In the genomic region with DNA sequence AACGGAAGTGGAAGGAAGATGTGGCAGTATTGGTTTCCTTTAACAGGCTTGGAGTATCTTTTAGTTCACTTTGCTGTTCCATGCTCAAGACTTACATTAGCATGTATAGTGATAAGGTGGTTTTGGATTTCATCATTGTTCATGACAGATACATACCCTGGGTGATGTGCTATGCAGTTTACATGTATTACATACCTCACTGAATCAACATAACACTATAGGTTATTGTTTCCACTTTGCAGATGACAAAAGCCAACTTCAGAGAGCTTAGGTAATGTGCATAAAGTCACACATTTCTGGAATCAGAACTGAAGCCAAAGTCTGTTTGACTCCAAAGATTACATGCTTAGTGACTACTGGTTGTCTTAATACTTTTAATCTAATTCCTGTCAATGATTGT, we compare ENCODE assay signal across 18 cellular contexts. TPM values are rescaled to one million over a fixed set of nuclear protein-coding genes. Genes with fewer than 3 reads are reported as not detected.
DNase-seq lines count a peak whose midpoint lies in the region; ATAC-seq and TF ChIP-seq lines count a peak whose summit lies in the region.
"Had no signal": no experiment of that assay in that cellular context is flagged by ENCODE, and none has a peak within 500 bp of the region (broad histone marks: within the 10 kb centered on the region; RNA-seq: fewer than 3 reads in every experiment).

No MANE protein-coding gene starts in this region.

- H3K9ac ChIP-seq in colonic mucosa (ENCODE audit: low read depth in 2 of 2, low read length in 2 of 2): no peak overlapping the region
- H3K9ac ChIP-seq: KMS-11 had no signal

- H3K36me3 ChIP-seq in colonic mucosa: peaks cover 5% of the 10 kb centered on the region

- ATAC-seq in HG03354 (IDR thresholded peaks at IDR 0.05; ENCODE audit: poor library complexity, severe bottlenecking, unreplicated experiment) (peak; percentile 67), GM21390 (IDR thresholded peaks at IDR 0.05; ENCODE audit: unreplicated experiment) (no peak), GM21526 (IDR thresholded peaks at IDR 0.05; ENCODE audit: low FRiP score, unreplicated experiment) (no peak)

- no peaks in the 10 kb centered on the region for H3K27me3 Mint-ChIP-seq in activated naive CD4-positive, alpha-beta T cell treated with anti-CD3 and anti-CD28 coated beads, Interleukin-2, amount 50 U/mL, for 24 hours
- no peaks in the 10 kb centered on the region for H3K27me3 Mint-ChIP-seq in activated naive CD8-positive, alpha-beta T cell treated with anti-CD3 and anti-CD28 coated beads for 36 hours
- H3K27me3 Mint-ChIP-seq in stimulated activated naive CD8-positive, alpha-beta T cell treated with anti-CD3 and anti-CD28 coated beads, Interleukin-15, Interleukin-2, amounts not matched to agents 100 ng/mL and 50 ng/mL, for 24 hours: no peaks in the 10 kb centered on the region

- H3K9me3 ChIP-seq in colonic mucosa: no peaks in the 10 kb centered on the region
- H3K9me3 ChIP-seq: tibial nerve had no signal

- H3K4me3 Mint-ChIP-seq in activated naive CD4-positive, alpha-beta T cell treated with anti-CD3 and anti-CD28 coated beads, Interleukin-2, amount 50 U/mL, for 24 hours: peak overlapping the region; percentile 47
- H3K4me3 Mint-ChIP-seq in activated naive CD8-positive, alpha-beta T cell treated with anti-CD3 and anti-CD28 coated beads for 36 hours: peak overlapping the region; percentile 7
- no peak overlapping the region for H3K4me3 Mint-ChIP-seq in stimulated activated naive CD8-positive, alpha-beta T cell treated with anti-CD3 and anti-CD28 coated beads, Interleukin-15, Interleukin-2, amounts not matched to agents 100 ng/mL and 50 ng/mL, for 24 hours
- H3K4me3 Mint-ChIP-seq: HFFc6 had no signal

- no peak for TF ChIP-seq CTCF in colonic mucosa (IDR thresholded peaks at IDR 0.05)

- intact Hi-C loops in colonic mucosa (cut with DNase I): no loop called here

- H3K4me1 Mint-ChIP-seq in activated naive CD4-positive, alpha-beta T cell treated with anti-CD3 and anti-CD28 coated beads, Interleukin-2, amount 50 U/mL, for 24 hours: peaks cover 64% of the 10 kb centered on the region
- peaks cover 44% of the 10 kb centered on the region for H3K4me1 Mint-ChIP-seq in activated naive CD8-positive, alpha-beta T cell treated with anti-CD3 and anti-CD28 coated beads for 36 hours
- peaks cover 35% of the 10 kb centered on the region for H3K4me1 Mint-ChIP-seq in stimulated activated naive CD8-positive, alpha-beta T cell treated with anti-CD3 and anti-CD28 coated beads, Interleukin-15, Interleukin-2, amounts not matched to agents 100 ng/mL and 50 ng/mL, for 24 hours (ENCODE audit: low read depth)

- H3K27me3 ChIP-seq in colonic mucosa: no peaks in the 10 kb centered on the region
- H3K27me3 ChIP-seq: tibial nerve had no signal

- DNase-seq in activated naive CD4-positive, alpha-beta T cell treated with anti-CD3 and anti-CD28 coated beads, Interleukin-2, amount 50 U/mL, for 16 hours: no peak
- DNase-seq in activated naive CD8-positive, alpha-beta T cell treated with anti-CD3 and anti-CD28 coated beads for 36 hours: no peak
- no peak for DNase-seq in colonic mucosa
- DNase-seq: Calu3, foreskin fibroblast, GDM1, HFFc6, NCI-H1436 treated with DMSO at 0.1 percent for 48 hours, NCI-H2227 treated with DMSO at 0.1 percent for 48 hours had no signal

- H3K4me1 ChIP-seq in colonic mucosa: no peaks in the 10 kb centered on the region

- H3K4me3 ChIP-seq in colonic mucosa: no peak overlapping the region
- H3K4me3 ChIP-seq: coronary artery, skin epidermis, tibial nerve had no signal

- H3K27ac Mint-ChIP-seq in activated naive CD4-positive, alpha-beta T cell treated with anti-CD3 and anti-CD28 coated beads, Interleukin-2, amount 50 U/mL, for 24 hours: no peak overlapping the region
- H3K27ac Mint-ChIP-seq in activated naive CD8-positive, alpha-beta T cell treated with anti-CD3 and anti-CD28 coated beads for 36 hours: peak overlapping the region; percentile 73
- peak overlapping the region; percentile 18 for H3K27ac Mint-ChIP-seq in stimulated activated naive CD8-positive, alpha-beta T cell treated with anti-CD3 and anti-CD28 coated beads, Interleukin-15, Interleukin-2, amounts not matched to agents 100 ng/mL and 50 ng/mL, for 24 hours
- H3K27ac Mint-ChIP-seq: HFFc6 had no signal

- no peak overlapping the region for H3K27ac ChIP-seq in colonic mucosa
- H3K27ac ChIP-seq: coronary artery, KMS-11, skin epidermis, tibial nerve had no signal

- H3K9me3 Mint-ChIP-seq in activated naive CD4-positive, alpha-beta T cell treated with anti-CD3 and anti-CD28 coated beads, Interleukin-2, amount 50 U/mL, for 24 hours: no peaks in the 10 kb centered on the region
- peaks cover 3% of the 10 kb centered on the region for H3K9me3 Mint-ChIP-seq in activated naive CD8-positive, alpha-beta T cell treated with anti-CD3 and anti-CD28 coated beads for 36 hours
- no peaks in the 10 kb centered on the region for H3K9me3 Mint-ChIP-seq in stimulated activated naive CD8-positive, alpha-beta T cell treated with anti-CD3 and anti-CD28 coated beads, Interleukin-15, Interleukin-2, amounts not matched to agents 100 ng/mL and 50 ng/mL, for 24 hours
- H3K9me3 Mint-ChIP-seq: HFFc6 had no signal

- peaks cover 23% of the 10 kb centered on the region for H3K36me3 Mint-ChIP-seq in activated naive CD4-positive, alpha-beta T cell treated with anti-CD3 and anti-CD28 coated beads, Interleukin-2, amount 50 U/mL, for 24 hours
- H3K36me3 Mint-ChIP-seq in activated naive CD8-positive, alpha-beta T cell treated with anti-CD3 and anti-CD28 coated beads for 36 hours: peaks cover 45% of the 10 kb centered on the region
- H3K36me3 Mint-ChIP-seq in stimulated activated naive CD8-positive, alpha-beta T cell treated with anti-CD3 and anti-CD28 coated beads, Interleukin-15, Interleukin-2, amounts not matched to agents 100 ng/mL and 50 ng/mL, for 24 hours (ENCODE audit: low read depth): peaks cover 69% of the 10 kb centered on the region

RNA-seq across cellular contexts. Expression of a gene that starts 7.1 kb away (rescaled TPM):
- 10 to 100 TPM; 94.1 to 98.1 TPM for total RNA-seq in activated naive CD8-positive, alpha-beta T cell treated with anti-CD3 and anti-CD28 coated beads for 36 hours
- 100 to 1,000 TPM; 118 to 157 TPM for total RNA-seq in colonic mucosa

RNA-seq across cellular contexts. Expression of a gene that starts 19.1 kb away (rescaled TPM):
- total RNA-seq in activated naive CD8-positive, alpha-beta T cell treated with anti-CD3 and anti-CD28 coated beads for 36 hours: 10 to 100 TPM; 44.7 to 48.0 TPM
- 10 to 100 TPM; 42.9 to 50.7 TPM for total RNA-seq in colonic mucosa

RNA-seq across cellular contexts. Expression of a gene that starts 48.6 kb away (rescaled TPM):
- 10 to 100 TPM; 41.7 to 46.1 TPM for total RNA-seq in activated naive CD8-positive, alpha-beta T cell treated with anti-CD3 and anti-CD28 coated beads for 36 hours
- total RNA-seq in colonic mucosa: 10 to 100 TPM; 16.7 to 27.9 TPM
